ENCODE assay signal across 24 cellular contexts in genomic region chr13:26424181-26424580, GRCh38.
DNase-seq lines count a peak whose midpoint lies in the region; ATAC-seq, FAIRE-seq and TF ChIP-seq lines count a peak whose summit lies in the region.
"Had no signal": no experiment of that assay in that cellular context is flagged by ENCODE, and none has a peak within 500 bp of the region (broad histone marks: within the 10 kb centered on the region; RNA-seq: fewer than 3 reads in every experiment).

No MANE protein-coding gene starts in this region.

- H3K27ac Mint-ChIP-seq in GM23338 = no peak overlapping the region; the same call in 1 of the 2 replicates
- H3K27ac Mint-ChIP-seq: activated CD8-positive, alpha-beta T cell treated with anti-CD3 and anti-CD28 coated beads for 36 hours; memory B cell; naive thymus-derived CD8-positive, alpha-beta T cell had no signal

- no peaks in the 10 kb centered on the region for H3K9me3 Mint-ChIP-seq in GM23338
- H3K9me3 Mint-ChIP-seq: activated CD8-positive, alpha-beta T cell treated with anti-CD3 and anti-CD28 coated beads for 36 hours; memory B cell; naive thymus-derived CD8-positive, alpha-beta T cell had no signal

- no peak overlapping the region for H3K4me3 Mint-ChIP-seq in GM23338
- H3K4me3 Mint-ChIP-seq: activated CD8-positive, alpha-beta T cell treated with anti-CD3 and anti-CD28 coated beads for 36 hours; memory B cell; naive thymus-derived CD8-positive, alpha-beta T cell had no signal

- H3K27me3 ChIP-seq in GM23338 (ENCODE audit: insufficient read depth) (no peaks in the 10 kb centered on the region), muscle layer of colon (ENCODE audit: control insufficient read depth in 1 of 2, insufficient read depth in 2 of 2, low read length in 2 of 2) (no peaks in the 10 kb centered on the region), stomach smooth muscle (ENCODE audit: control insufficient read depth in 1 of 2, insufficient read depth in 2 of 2, low read length in 2 of 2) (no peaks in the 10 kb centered on the region), BE2C (no peaks in the 10 kb centered on the region)
- H3K27me3 ChIP-seq: BLaER1, ovary, tibial nerve had no signal

- no peak overlapping the region for H3K4me3 ChIP-seq in GM23338
- H3K4me3 ChIP-seq in muscle layer of colon (ENCODE audit: low read depth in 1 of 2, low read length in 2 of 2) = peak overlapping the region; percentile 3 to 4
- H3K4me3 ChIP-seq in stomach smooth muscle (ENCODE audit: low read length in 2 of 2) = peak overlapping the region; percentile 26 to 57
- no peak overlapping the region for H3K4me3 ChIP-seq in BE2C (ENCODE audit: low read depth, low read length)
- H3K4me3 ChIP-seq: BLaER1, ovary, tibial nerve had no signal

- peak overlapping the region; percentile 24 for H3K9ac ChIP-seq in muscle layer of colon (ENCODE audit: low read length)
- peak overlapping the region; percentile 82 to 83 for H3K9ac ChIP-seq in stomach smooth muscle (ENCODE audit: low read length in 2 of 2)
- H3K9ac ChIP-seq: BLaER1 had no signal

- no peak for ATAC-seq in GM23338
- ATAC-seq in Right ventricle myocardium superior (ENCODE audit: poor library complexity) = peak; percentile 74
- ATAC-seq in GM21576 (IDR thresholded peaks at IDR 0.05; ENCODE audit: unreplicated experiment) = no peak
- ATAC-seq: activated CD8-positive, alpha-beta T cell treated with anti-CD3 and anti-CD28 coated beads for 36 hours; naive thymus-derived CD8-positive, alpha-beta T cell had no signal

- peaks cover 8% of the 10 kb centered on the region; the same call in 2 of the 3 replicates for H3K4me1 Mint-ChIP-seq in GM23338
- H3K4me1 Mint-ChIP-seq: memory B cell; naive thymus-derived CD8-positive, alpha-beta T cell had no signal

- H3K79me2 ChIP-seq in GM23338 (replicated peaks; ENCODE audit: insufficient read depth) = no peaks in the 10 kb centered on the region

- H3K27ac ChIP-seq in GM23338 (ENCODE audit: low read depth) = no peak overlapping the region
- peak overlapping the region; percentile 85 for H3K27ac ChIP-seq in muscle layer of colon (ENCODE audit: low read depth, low read length)
- peak overlapping the region; percentile 99 for H3K27ac ChIP-seq in stomach smooth muscle (ENCODE audit: low read length)
- H3K27ac ChIP-seq: BLaER1, ovary, tibial nerve had no signal

- H3K27me3 Mint-ChIP-seq in GM23338 (ENCODE audit: insufficient read depth, low read depth, poor library complexity) = peaks cover 7% of the 10 kb centered on the region
- H3K27me3 Mint-ChIP-seq: activated CD8-positive, alpha-beta T cell treated with anti-CD3 and anti-CD28 coated beads for 36 hours had no signal

- H3K4me1 ChIP-seq in GM23338 (ENCODE audit: insufficient read depth) = no peaks in the 10 kb centered on the region
- peaks cover 62% of the 10 kb centered on the region for H3K4me1 ChIP-seq in muscle layer of colon (ENCODE audit: insufficient read depth, low read length)
- H3K4me1 ChIP-seq in stomach smooth muscle (ENCODE audit: control insufficient read depth, insufficient read depth, low read length) = peaks cover 40% of the 10 kb centered on the region
- no peaks in the 10 kb centered on the region for H3K4me1 ChIP-seq in BE2C
- H3K4me1 ChIP-seq: BLaER1, tibial nerve had no signal

- no peaks in the 10 kb centered on the region for H3K9me3 ChIP-seq in muscle layer of colon (ENCODE audit: low read length)
- H3K9me3 ChIP-seq in stomach smooth muscle (ENCODE audit: control insufficient read depth in 2 of 2, low read length in 2 of 2) = no peaks in the 10 kb centered on the region
- no peaks in the 10 kb centered on the region for H3K9me3 ChIP-seq in BE2C
- H3K9me3 ChIP-seq: BLaER1, ovary, tibial nerve had no signal

- no peaks in the 10 kb centered on the region for H3K36me3 Mint-ChIP-seq in GM23338 (ENCODE audit: low read depth)
- H3K36me3 Mint-ChIP-seq: memory B cell had no signal

- no peaks in the 10 kb centered on the region for H3K9me2 ChIP-seq in GM23338 (ENCODE audit: insufficient read depth)

- no peak for TF ChIP-seq CTCF in GM23338 (conservative IDR thresholded peaks at IDR 0.05; ENCODE audit: low read depth in 2 of 2)
- no peak for TF ChIP-seq CTCF in D721Med (IDR thresholded peaks at IDR 0.05; ENCODE audit: insufficient read depth, missing control alignments)
- TF ChIP-seq CTCF in BE2C (IDR thresholded peaks at IDR 0.05; ENCODE audit: low read depth, low read length) = no peak

- no peaks in the 10 kb centered on the region for H4K20me1 ChIP-seq in GM23338 (replicated peaks; ENCODE audit: insufficient read depth)
- H4K20me1 ChIP-seq: BLaER1 had no signal

- H3K36me3 ChIP-seq in GM23338 (ENCODE audit: insufficient read depth) = no peaks in the 10 kb centered on the region
- no peaks in the 10 kb centered on the region for H3K36me3 ChIP-seq in muscle layer of colon (ENCODE audit: insufficient read depth, low read length)
- H3K36me3 ChIP-seq in stomach smooth muscle (ENCODE audit: control insufficient read depth in 2 of 2, insufficient read depth in 2 of 2, low read length in 2 of 2) = no peaks in the 10 kb centered on the region
- no peaks in the 10 kb centered on the region for H3K36me3 ChIP-seq in BE2C
- H3K36me3 ChIP-seq: BLaER1, ovary, tibial nerve had no signal

- DNase-seq in GM23338 (ENCODE audit: low spot score) (no peak), Right ventricle myocardium superior (peak; percentile 58), HK-2 (ENCODE audit: unreplicated experiment) (no peak), D721Med (ENCODE audit: insufficient read length, low spot score) (no peak), BE2C (no peak)
- DNase-seq: activated CD8-positive, alpha-beta T cell treated with anti-CD3 and anti-CD28 coated beads for 36 hours; activated T-cell treated with anti-CD3 and anti-CD28 coated beads for 4 hours; naive thymus-derived CD8-positive, alpha-beta T cell; NCI-H1092 treated with DMSO at 0.1 percent for 48 hours; NCI-H2081; NCI-H345; NCI-H82; OCI-M1; ovary; SHP77 had no signal

- H2AFZ ChIP-seq in GM23338 = 0 out of 2 replicates have a peak overlapping the region, but pooled peaks have one; percentile 38

- no peak for FAIRE-seq in D721Med (lab: Jason Lieb, UNC)
- FAIRE-seq: frontal cortex, GM12892, GM19239 had no signal

- no peaks in the 10 kb centered on the region for H3F3A ChIP-seq in GM23338 (replicated peaks; ENCODE audit: low read depth)

- intact Hi-C loops in Right ventricle myocardium superior (cut with DNase I) = no loop called here

- H3K4me2 ChIP-seq in GM23338 = no peak overlapping the region
- H3K4me2 ChIP-seq: BLaER1 had no signal

TF ChIP-seq in GM23338, 12 proteins besides CTCF, POLR2A, EP300 and RAD21:
- no peak for TF ChIP-seq EZH2phosphoT487 (IDR thresholded peaks at IDR 0.05; ENCODE audit: unreplicated experiment)
- TF ChIP-seq NANOG (IDR thresholded peaks at IDR 0.05; ENCODE audit: borderline replicate concordance) = no peak

Comparison
In these comparisons a context has a peak if more than half of its experiments do, and no peak if none do; other contexts are left out.
1. H3K4me3 ChIP-seq: peak in muscle layer of colon (2 of 2) and stomach smooth muscle (2 of 2); none in GM23338 (single experiment) and BE2C (single experiment).